In the genomic region with DNA sequence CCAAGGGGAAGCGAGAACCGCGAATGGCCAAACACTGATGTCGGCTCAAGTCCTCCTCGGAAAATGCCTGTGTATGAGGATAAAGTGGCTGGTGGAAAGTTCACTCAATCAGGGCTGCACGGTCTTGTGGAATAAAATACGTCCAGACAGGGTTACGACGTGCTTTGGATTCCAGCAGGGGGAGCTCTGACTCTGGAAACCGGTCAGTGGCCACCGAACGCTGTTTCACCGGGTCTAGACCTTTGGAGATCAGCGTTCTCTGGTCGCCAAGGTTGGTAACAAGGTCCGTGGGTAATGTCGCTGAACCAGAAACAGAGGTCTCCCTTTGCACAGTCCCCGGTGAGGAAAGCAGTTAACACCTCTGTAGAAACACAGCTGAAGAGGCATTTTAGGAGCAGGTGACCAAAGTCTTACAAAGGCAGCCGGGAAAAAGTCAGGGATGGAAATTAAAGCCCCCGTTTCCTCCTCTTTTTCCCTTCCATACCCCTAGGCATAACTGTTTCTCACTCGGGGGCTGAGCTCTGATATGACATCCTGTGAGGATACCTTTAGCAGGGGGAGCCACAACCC, we compare ENCODE assay signal across 1 cellular context.
A peak's percentile ranks its signal among the peaks of the same experiment; 100 is the strongest.
TF ChIP-seq lines count a peak whose summit lies in the region.

No MANE protein-coding gene starts in this region.

TF ChIP-seq in HepG2, 621 proteins besides CTCF, POLR2A, EP300 and RAD21 (continued from another document):
- TF ChIP-seq ESRRA (CRISPR knock-in tag; IDR thresholded peaks at IDR 0.05; ENCODE audit: low read depth), result no peak
- TF ChIP-seq CBX1 (IDR thresholded peaks at IDR 0.05; ENCODE audit: low read depth), result no peak
- no peak for TF ChIP-seq HMG20A (CRISPR knock-in tag; IDR thresholded peaks at IDR 0.05; ENCODE audit: borderline replicate concordance)
- 0 out of 2 replicates have a peak, but pooled peaks have one; percentile 53 for TF ChIP-seq HMG20B (CRISPR knock-in tag; conservative IDR thresholded peaks at IDR 0.05)
- no peak for TF ChIP-seq ZSCAN9 (CRISPR knock-in tag; IDR thresholded peaks at IDR 0.05; ENCODE audit: borderline replicate concordance)
- TF ChIP-seq, protein P1, sequence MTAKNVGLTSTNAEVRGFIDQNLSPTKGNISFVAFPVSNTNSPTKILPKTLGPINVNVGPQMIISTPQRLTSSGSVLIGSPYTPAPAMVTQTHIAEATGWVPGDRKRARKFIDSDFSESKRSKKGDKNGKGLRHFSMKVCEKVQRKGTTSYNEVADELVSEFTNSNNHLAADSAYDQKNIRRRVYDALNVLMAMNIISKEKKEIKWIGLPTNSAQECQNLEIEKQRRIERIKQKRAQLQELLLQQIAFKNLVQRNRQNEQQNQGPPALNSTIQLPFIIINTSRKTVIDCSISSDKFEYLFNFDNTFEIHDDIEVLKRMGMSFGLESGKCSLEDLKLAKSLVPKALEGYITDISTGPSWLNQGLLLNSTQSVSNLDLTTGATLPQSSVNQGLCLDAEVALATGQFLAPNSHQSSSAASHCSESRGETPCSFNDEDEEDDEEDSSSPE (CRISPR knock-in tag; IDR thresholded peaks at IDR 0.05), result no peak
- TF ChIP-seq, protein P2, sequence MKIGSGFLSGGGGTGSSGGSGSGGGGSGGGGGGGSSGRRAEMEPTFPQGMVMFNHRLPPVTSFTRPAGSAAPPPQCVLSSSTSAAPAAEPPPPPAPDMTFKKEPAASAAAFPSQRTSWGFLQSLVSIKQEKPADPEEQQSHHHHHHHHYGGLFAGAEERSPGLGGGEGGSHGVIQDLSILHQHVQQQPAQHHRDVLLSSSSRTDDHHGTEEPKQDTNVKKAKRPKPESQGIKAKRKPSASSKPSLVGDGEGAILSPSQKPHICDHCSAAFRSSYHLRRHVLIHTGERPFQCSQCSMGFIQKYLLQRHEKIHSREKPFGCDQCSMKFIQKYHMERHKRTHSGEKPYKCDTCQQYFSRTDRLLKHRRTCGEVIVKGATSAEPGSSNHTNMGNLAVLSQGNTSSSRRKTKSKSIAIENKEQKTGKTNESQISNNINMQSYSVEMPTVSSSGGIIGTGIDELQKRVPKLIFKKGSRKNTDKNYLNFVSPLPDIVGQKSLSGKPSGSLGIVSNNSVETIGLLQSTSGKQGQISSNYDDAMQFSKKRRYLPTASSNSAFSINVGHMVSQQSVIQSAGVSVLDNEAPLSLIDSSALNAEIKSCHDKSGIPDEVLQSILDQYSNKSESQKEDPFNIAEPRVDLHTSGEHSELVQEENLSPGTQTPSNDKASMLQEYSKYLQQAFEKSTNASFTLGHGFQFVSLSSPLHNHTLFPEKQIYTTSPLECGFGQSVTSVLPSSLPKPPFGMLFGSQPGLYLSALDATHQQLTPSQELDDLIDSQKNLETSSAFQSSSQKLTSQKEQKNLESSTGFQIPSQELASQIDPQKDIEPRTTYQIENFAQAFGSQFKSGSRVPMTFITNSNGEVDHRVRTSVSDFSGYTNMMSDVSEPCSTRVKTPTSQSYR (CRISPR knock-in tag; IDR thresholded peaks at IDR 0.05; ENCODE audit: borderline replicate concordance), result no peak
- 0 out of 2 replicates have a peak, but pooled peaks have one; percentile 10 for TF ChIP-seq ELF1 (CRISPR knock-in tag; IDR thresholded peaks at IDR 0.05)
- TF ChIP-seq, protein P3, sequence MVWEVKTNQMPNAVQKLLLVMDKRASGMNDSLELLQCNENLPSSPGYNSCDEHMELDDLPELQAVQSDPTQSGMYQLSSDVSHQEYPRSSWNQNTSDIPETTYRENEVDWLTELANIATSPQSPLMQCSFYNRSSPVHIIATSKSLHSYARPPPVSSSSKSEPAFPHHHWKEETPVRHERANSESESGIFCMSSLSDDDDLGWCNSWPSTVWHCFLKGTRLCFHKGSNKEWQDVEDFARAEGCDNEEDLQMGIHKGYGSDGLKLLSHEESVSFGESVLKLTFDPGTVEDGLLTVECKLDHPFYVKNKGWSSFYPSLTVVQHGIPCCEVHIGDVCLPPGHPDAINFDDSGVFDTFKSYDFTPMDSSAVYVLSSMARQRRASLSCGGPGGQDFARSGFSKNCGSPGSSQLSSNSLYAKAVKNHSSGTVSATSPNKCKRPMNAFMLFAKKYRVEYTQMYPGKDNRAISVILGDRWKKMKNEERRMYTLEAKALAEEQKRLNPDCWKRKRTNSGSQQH (CRISPR knock-in tag; IDR thresholded peaks at IDR 0.05; ENCODE audit: low read depth), result peak; percentile 69; the same call in 1 of the 2 replicates
- peak; percentile 70 for TF ChIP-seq ELF3 (CRISPR knock-in tag; IDR thresholded peaks at IDR 0.05)
